ENCODE assay signal across 8 cellular contexts in genomic region chr11:66268953-66269906, GRCh38. TPM values are rescaled to one million over a fixed set of nuclear protein-coding genes. Genes with fewer than 3 reads are reported as not detected.
DNase-seq lines count a peak whose midpoint lies in the region; ATAC-seq, FAIRE-seq and TF ChIP-seq lines count a peak whose summit lies in the region.

No MANE protein-coding gene starts in this region.

- TF ChIP-seq CTCF in cardiac muscle cell (IDR thresholded peaks at IDR 0.05; ENCODE audit: low read depth, low read length) (peak; percentile 30), OCI-LY7 (conservative IDR thresholded peaks at IDR 0.05; ENCODE audit: low read length) (peak; percentile 39; the same call in 1 of the 2 replicates), lung (IDR thresholded peaks at IDR 0.05; ENCODE audit: control extremely low read depth, extremely low read depth) (no peak), upper lobe of left lung (IDR thresholded peaks at IDR 0.05) (peak in 3 of 6 experiments; percentile 15 to 28 (median 18)), D721Med (IDR thresholded peaks at IDR 0.05; ENCODE audit: insufficient read depth, missing control alignments) (no peak)

- TF ChIP-seq EP300 in upper lobe of left lung (IDR thresholded peaks at IDR 0.05) = no peak

- peak overlapping the region; percentile 99 for H3K4me2 ChIP-seq in OCI-LY7 (ENCODE audit: low read length)

- WGBS in lung, 2 donors = 2% methylated on average over 25 to 32 of the region's 32 CpGs
- WGBS in upper lobe of left lung, 2 donors = 3 to 5% methylated on average over 23 to 29 of the region's 32 CpGs

- H3K79me2 ChIP-seq in OCI-LY7 (ENCODE audit: insufficient read depth, low read depth, low read length) = peaks cover 24% of the 10 kb centered on the region

- TSS peak; percentile 72 for BruUV-seq in OCI-LY7 (replicated peaks; lab: Mats Ljungman, UMichigan)

- H3K9me3 ChIP-seq in cardiac muscle cell (ENCODE audit: low read depth) (no peaks in the 10 kb centered on the region), OCI-LY7 (ENCODE audit: low read length) (no peaks in the 10 kb centered on the region), lung (ENCODE audit: control insufficient read depth in 2 of 2, insufficient read depth in 1 of 2, low read length in 1 of 2) (no peaks in the 10 kb centered on the region), upper lobe of left lung (no peaks in the 10 kb centered on the region)

- peaks cover 7% of the 10 kb centered on the region for H3K4me1 ChIP-seq in cardiac muscle cell (ENCODE audit: low read depth)
- peaks cover 24% of the 10 kb centered on the region for H3K4me1 ChIP-seq in OCI-LY7 (ENCODE audit: insufficient read depth, low read length, poor library complexity, severe bottlenecking)
- peaks cover 0 to 8% of the 10 kb centered on the region in 2 donors for H3K4me1 ChIP-seq in lung (ENCODE audit: control insufficient read depth in 2 of 2, insufficient read depth in 2 of 2, low read length in 2 of 2)
- peaks cover 25 to 36% (median 26%) of the 10 kb centered on the region in 4 donors for H3K4me1 ChIP-seq in upper lobe of left lung

- no peak for TF ChIP-seq POLR2A in upper lobe of left lung (IDR thresholded peaks at IDR 0.05)

- H3K4me1 Mint-ChIP-seq in central memory CD8-positive, alpha-beta T cell = peaks cover 62% of the 10 kb centered on the region

- H3K36me3 Mint-ChIP-seq in central memory CD8-positive, alpha-beta T cell (ENCODE audit: insufficient read depth) = peaks cover 47% of the 10 kb centered on the region

- intact Hi-C loops in left cardiac atrium (cut with DNase I) = no loop called here
- intact Hi-C loops in OCI-LY7 (cut with micrococcal nuclease; ENCODE audit: unreplicated experiment) = loop anchor here (1.0 to 5.0 kb wide), 3 partner anchors 13 to 412 kb away; partner anchors contain the start of genes BANF1, CFL1 and EIF1AD

- peak overlapping the region; percentile 72; the same call in 1 of the 2 replicates for H2AFZ ChIP-seq in OCI-LY7 (ENCODE audit: low read length)

- H3K27me3 Mint-ChIP-seq in central memory CD8-positive, alpha-beta T cell = no peaks in the 10 kb centered on the region

- H3K4me3 ChIP-seq in cardiac muscle cell (peak overlapping the region; percentile 90), OCI-LY7 (ENCODE audit: low read depth, low read length, poor library complexity, severe bottlenecking) (peak overlapping the region; percentile 100), lung (peak overlapping the region; percentile 92), upper lobe of left lung (peak overlapping the region; percentile 65 to 90 (median 80))

- H3K27me3 ChIP-seq in cardiac muscle cell (no peaks in the 10 kb centered on the region), lung (ENCODE audit: control insufficient read depth, insufficient read depth) (no peaks in the 10 kb centered on the region), upper lobe of left lung (no peaks in the 10 kb centered on the region)

- no peaks in the 10 kb centered on the region for H3K9me2 ChIP-seq in OCI-LY7 (ENCODE audit: insufficient read depth, low read length)

- ATAC-seq in left cardiac atrium = no peak
- ATAC-seq in central memory CD8-positive, alpha-beta T cell (replicated peaks; ENCODE audit: extremely low read depth, poor library complexity, severe bottlenecking) = no peak
- no peak for ATAC-seq in lung (ENCODE audit: insufficient read depth, low FRiP score)
- no peak for ATAC-seq in upper lobe of left lung (ENCODE audit: low FRiP score in 2 of 2)

- POLR2A ChIA-PET in OCI-LY7 (lab: Charles Lee) = no interaction called here

- no peaks in the 10 kb centered on the region for H4K20me1 ChIP-seq in OCI-LY7 (ENCODE audit: insufficient read depth, low read length)

- no peaks in the 10 kb centered on the region for H3K9me3 Mint-ChIP-seq in central memory CD8-positive, alpha-beta T cell

- DNase-seq in cardiac muscle cell (ENCODE audit: low read depth in 1 of 2, low spot score in 1 of 2) (peak; percentile 41 to 51), left cardiac atrium (no peak), OCI-LY7 (ENCODE audit: low spot score) (peak; percentile 44), lung (ENCODE audit: low spot score) (no peak), upper lobe of left lung (peak in 1 of 2 donors; percentile 83), D721Med (ENCODE audit: insufficient read length, low spot score) (no peak), superior temporal gyrus (ENCODE audit: extremely low spot score) (no peak)
- DNase-seq in central memory CD8-positive, alpha-beta T cell (ENCODE audit: low spot score in 2 of 2) = no peak

- no peak for FAIRE-seq in D721Med (lab: Jason Lieb, UNC)

- peaks cover 24% of the 10 kb centered on the region for H3K36me3 ChIP-seq in cardiac muscle cell
- peaks cover 69% of the 10 kb centered on the region for H3K36me3 ChIP-seq in OCI-LY7 (ENCODE audit: insufficient read depth, low read length)
- peaks cover 5 to 34% of the 10 kb centered on the region in 2 donors for H3K36me3 ChIP-seq in lung (ENCODE audit: control insufficient read depth in 2 of 2, insufficient read depth in 2 of 2, low read length in 2 of 2)
- H3K36me3 ChIP-seq in upper lobe of left lung = peaks cover 15 to 42% (median 31%) of the 10 kb centered on the region in 4 donors

- CTCF ChIA-PET in OCI-LY7 (lab: Charles Lee; ENCODE audit: unreplicated experiment) = no interaction called here

- peak overlapping the region; percentile 97 for H3K27ac Mint-ChIP-seq in central memory CD8-positive, alpha-beta T cell (ENCODE audit: low read depth)

- peak overlapping the region; percentile 94 for H3K4me3 Mint-ChIP-seq in central memory CD8-positive, alpha-beta T cell

- peak overlapping the region; percentile 97 for H3K27ac ChIP-seq in cardiac muscle cell
- peak overlapping the region; percentile 84 for H3K27ac ChIP-seq in OCI-LY7 (ENCODE audit: low read depth, low read length, poor library complexity, severe bottlenecking)
- H3K27ac ChIP-seq in lung (ENCODE audit: low read depth in 1 of 2, low read length in 1 of 2) = peak overlapping the region; percentile 94 to 97
- H3K27ac ChIP-seq in upper lobe of left lung = peak overlapping the region; percentile 96 to 98 (median 97)

RNA-seq across cellular contexts. Expression of gene RAB1B, which starts 0.8 kb away (rescaled TPM):
- 103 and 135 TPM in 2 replicates for total RNA-seq in cardiac muscle cell
- polyA plus RNA-seq in cardiac muscle cell = 17.3 and 21.0 TPM in 2 replicates
- total RNA-seq in left cardiac atrium = 100 to 1,000 TPM; 114 to 115 TPM
- total RNA-seq in OCI-LY7 (2014; rRNA removed; shearing (Covaris generic)) = 69.2 and 77.7 TPM in 2 replicates
- 81.8 and 88.1 TPM in 2 replicates for total RNA-seq in OCI-LY7 (2022)
- total RNA-seq in lung = 100 to 1,000 TPM in 1 of 2 donors, 10 to 100 TPM in 1; 78.6 to 162 TPM
- 100 to 1,000 TPM; 174 to 203 TPM for polyA plus RNA-seq in lung
- total RNA-seq in upper lobe of left lung = 100 to 1,000 TPM in 5 of 6 donors, 10 to 100 TPM in 1; 34.6 to 173 (median 122) TPM

RNA-seq across cellular contexts. Expression of gene CNIH2, which starts 8.7 kb away (rescaled TPM):
- total RNA-seq in cardiac muscle cell (2.1 and 2.7 TPM in 2 replicates), left cardiac atrium (not detected), OCI-LY7 (2022) (2.7 and 3.5 TPM in 2 replicates), lung (1 to 10 TPM; 1.1 to 3.4 TPM), upper lobe of left lung (1 to 10 TPM in 4 of 6 donors, not detected in 2; 1.4 to 2.0 (median 1.6) TPM)
- polyA plus RNA-seq in cardiac muscle cell (3.3 and 8.9 TPM in 2 replicates), lung (1 to 10 TPM; 1.1 to 2.0 TPM)
- 0.23 and 0.60 TPM in 2 replicates for total RNA-seq in OCI-LY7 (2014; rRNA removed; shearing (Covaris generic))

RNA-seq across cellular contexts. Expression of gene KLC2, which starts 11.7 kb away (rescaled TPM):
- total RNA-seq in cardiac muscle cell = 29.7 and 33.9 TPM in 2 replicates
- 41.6 and 46.4 TPM in 2 replicates for polyA plus RNA-seq in cardiac muscle cell
- 10 to 100 TPM; 25.8 to 32.1 TPM for total RNA-seq in left cardiac atrium
- total RNA-seq in OCI-LY7 (2014; rRNA removed; shearing (Covaris generic)) = 19.8 and 22.1 TPM in 2 replicates
- 43.6 and 55.2 TPM in 2 replicates for total RNA-seq in OCI-LY7 (2022)
- 10 to 100 TPM in 1 of 2 donors, 1 to 10 TPM in 1; 8.5 to 30.8 TPM for total RNA-seq in lung
- polyA plus RNA-seq in lung = 10 to 100 TPM; 17.8 to 34.2 TPM
- total RNA-seq in upper lobe of left lung = 10 to 100 TPM; 24.1 to 41.0 (median 34.4) TPM

RNA-seq across cellular contexts. Expression of gene YIF1A, which starts 19.7 kb away (rescaled TPM):
- total RNA-seq in cardiac muscle cell (68.2 and 121 TPM in 2 replicates), left cardiac atrium (10 to 100 TPM; 53.2 to 81.1 TPM), OCI-LY7 (2022) (44.9 and 57.2 TPM in 2 replicates), lung (100 to 1,000 TPM in 1 of 2 donors, 10 to 100 TPM in 1; 46.6 to 123 TPM), upper lobe of left lung (100 to 1,000 TPM in 1 of 6 donors, 10 to 100 TPM in 5; 25.1 to 107 (median 68.2) TPM)
- polyA plus RNA-seq in cardiac muscle cell (116 and 147 TPM in 2 replicates), lung (100 to 1,000 TPM; 105 to 128 TPM)
- 63.9 and 73.4 TPM in 2 replicates for total RNA-seq in OCI-LY7 (2014; rRNA removed; shearing (Covaris generic))

RNA-seq across cellular contexts. Expression of gene TMEM151A, which starts 22.5 kb away (rescaled TPM):
- total RNA-seq in cardiac muscle cell (2.6 and 3.5 TPM in 2 replicates), left cardiac atrium (1 to 10 TPM in 1 of 2 donors, under 1 TPM in 1; 0.86 to 1.1 TPM), OCI-LY7 (2022) (not detected in 2 replicates), lung (under 1 TPM; 0.23 to 0.28 TPM), upper lobe of left lung (1 to 10 TPM in 1 of 6 donors, under 1 TPM in 1, not detected in 4; 0.29 to 1.9 TPM)
- polyA plus RNA-seq in cardiac muscle cell (0.87 and 2.0 TPM in 2 replicates), lung (under 1 TPM; 0.09 to 0.91 TPM)
- not detected in 2 replicates for total RNA-seq in OCI-LY7 (2014; rRNA removed; shearing (Covaris generic))

Comparison
In these comparisons a context has a peak if more than half of its experiments do, and no peak if none do; other contexts are left out.
1. DNase-seq: peak in cardiac muscle cell (2 of 2) and OCI-LY7 (single experiment); none in left cardiac atrium (single experiment), central memory CD8-positive, alpha-beta T cell (0 of 2), lung (single experiment), D721Med (single experiment) and superior temporal gyrus (single experiment).
2. CTCF ChIP-seq: peak in cardiac muscle cell (single experiment) and OCI-LY7 (single experiment); none in lung (single experiment) and D721Med (single experiment).
3. Peak in every context shown above with its lines, with median percentiles within 50 percentile points of each other: H3K27ac ChIP-seq and H3K4me3 ChIP-seq.